Comparison of ENCODE assay signal across 9 cellular contexts in genomic region chr17:66918896-66919295, GRCh38. TPM values are rescaled to one million over a fixed set of nuclear protein-coding genes. Genes with fewer than 3 reads are reported as not detected.
"Had no signal": no experiment of that assay in that cellular context is flagged by ENCODE, and none has a peak within 500 bp of the region (broad histone marks: within the 10 kb centered on the region; RNA-seq: fewer than 3 reads in every experiment).

No MANE protein-coding gene starts in this region.

- H3K4me3 ChIP-seq: GM23248, HAP-1 had no signal

- H3K27ac ChIP-seq: GM23248, HL-60 had no signal

- H3K9me3 ChIP-seq: HAP-1 had no signal

- ATAC-seq: HCT116, HepG2 had no signal

- DNase-seq: GM23248, GOT3, H7, HFFc6 had no signal

- H3K4me1 ChIP-seq: HAP-1 had no signal

- H3K36me3 ChIP-seq: HAP-1 had no signal

RNA-seq across cellular contexts. Expression of gene CACNG4, which starts 45.6 kb away (rescaled TPM):
- total RNA-seq: GM23248, HFFc6, HT1080 had no signal
